ENCODE assay signal across 16 cellular contexts in genomic region chr7:158508802-158509385, GRCh38.
DNase-seq lines count a peak whose midpoint lies in the region; TF ChIP-seq lines count a peak whose summit lies in the region.
"Had no signal": no experiment of that assay in that cellular context is flagged by ENCODE, and none has a peak within 500 bp of the region (broad histone marks: within the 10 kb centered on the region; RNA-seq: fewer than 3 reads in every experiment).

No MANE protein-coding gene starts in this region.

- peaks cover 0 to 12% of the 10 kb centered on the region in 2 donors for H3K9me3 ChIP-seq in mucosa of rectum (ENCODE audit: control insufficient read depth in 2 of 2, low read length in 2 of 2)

- H3K27ac ChIP-seq in mucosa of rectum (ENCODE audit: low read depth in 2 of 2, low read length in 2 of 2), result no peak overlapping the region
- H3K27ac ChIP-seq: BLaER1 treated with 17β-estradiol and CSF1 and Interleukin-3, amounts not matched to agents 10 nM and 100 nM had no signal

- peak; percentile 24 for DNase-seq in Ammon's horn (ENCODE audit: low spot score)
- DNase-seq in DMS79 (lab: John Stamatoyannopoulos, UW), result peak; percentile 25
- peak; percentile 64 for DNase-seq in NB4 (ENCODE audit: low read depth)
- DNase-seq in GM20000 (ENCODE audit: low spot score), result no peak
- DNase-seq in NAMALWA (ENCODE audit: low spot score), result no peak
- DNase-seq in kidney glomerular epithelial cell (lab: John Stamatoyannopoulos, UW), result no peak
- DNase-seq: CD8-positive, alpha-beta T cell; H7; KBM-7; NCI-H146; NCI-H226; NCI-H524; SIG-M5; T-helper 1 cell had no signal

- H3K4me3 ChIP-seq in NB4 (ENCODE audit: low read depth, low read length) (peak overlapping the region; percentile 51), mucosa of rectum (ENCODE audit: low read length in 2 of 2) (peak overlapping the region; percentile 27 to 41)
- H3K4me3 ChIP-seq: BLaER1 treated with 17β-estradiol and CSF1 and Interleukin-3, amounts not matched to agents 10 nM and 100 nM had no signal

- H3K4me1 ChIP-seq in mucosa of rectum (ENCODE audit: control insufficient read depth in 2 of 2, insufficient read depth in 2 of 2, low read length in 2 of 2), result peaks cover 3% of the 10 kb centered on the region in 2 donors

- no peaks in the 10 kb centered on the region for H3K36me3 ChIP-seq in mucosa of rectum (ENCODE audit: control insufficient read depth in 2 of 2, insufficient read depth in 2 of 2, low read length in 2 of 2)

- no peak overlapping the region for H3K9ac ChIP-seq in mucosa of rectum (ENCODE audit: low read depth in 1 of 2, low read length in 2 of 2)
- H3K9ac ChIP-seq: BLaER1 treated with 17β-estradiol and CSF1 and Interleukin-3, amounts not matched to agents 10 nM and 100 nM had no signal

- TF ChIP-seq POLR2A in NB4 (IDR thresholded peaks at IDR 0.05; ENCODE audit: extremely low read depth, insufficient read length), result no peak

- TF ChIP-seq CTCF in NB4 (IDR thresholded peaks at IDR 0.05; ENCODE audit: low read depth, low read length) (no peak), GM20000 (IDR thresholded peaks at IDR 0.05; ENCODE audit: extremely low read depth, missing control alignments) (no peak)

- no peaks in the 10 kb centered on the region for H3K27me3 ChIP-seq in mucosa of rectum (ENCODE audit: control insufficient read depth in 2 of 2, insufficient read depth in 2 of 2, low read length in 2 of 2)
- H3K27me3 ChIP-seq: BLaER1 treated with 17β-estradiol and CSF1 and Interleukin-3, amounts not matched to agents 10 nM and 100 nM had no signal

Comparison
In these comparisons a context has a peak if more than half of its experiments do, and no peak if none do; other contexts are left out.
1. DNase-seq: peak in Ammon's horn (single experiment), DMS79 (single experiment) and NB4 (single experiment); none in GM20000 (single experiment), NAMALWA (single experiment) and kidney glomerular epithelial cell (single experiment).